Comparison of ENCODE assay signal across 1 cellular context in genomic region chr9:106467113-106467846, GRCh38.
TF ChIP-seq lines count a peak whose summit lies in the region.

No MANE protein-coding gene starts in this region.

TF ChIP-seq in WTC11, 78 proteins besides CTCF, POLR2A, EP300 and RAD21 (continued from another document):
- TF ChIP-seq, protein P1, sequence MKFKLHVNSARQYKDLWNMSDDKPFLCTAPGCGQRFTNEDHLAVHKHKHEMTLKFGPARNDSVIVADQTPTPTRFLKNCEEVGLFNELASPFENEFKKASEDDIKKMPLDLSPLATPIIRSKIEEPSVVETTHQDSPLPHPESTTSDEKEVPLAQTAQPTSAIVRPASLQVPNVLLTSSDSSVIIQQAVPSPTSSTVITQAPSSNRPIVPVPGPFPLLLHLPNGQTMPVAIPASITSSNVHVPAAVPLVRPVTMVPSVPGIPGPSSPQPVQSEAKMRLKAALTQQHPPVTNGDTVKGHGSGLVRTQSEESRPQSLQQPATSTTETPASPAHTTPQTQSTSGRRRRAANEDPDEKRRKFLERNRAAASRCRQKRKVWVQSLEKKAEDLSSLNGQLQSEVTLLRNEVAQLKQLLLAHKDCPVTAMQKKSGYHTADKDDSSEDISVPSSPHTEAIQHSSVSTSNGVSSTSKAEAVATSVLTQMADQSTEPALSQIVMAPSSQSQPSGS (CRISPR knock-in tag; IDR thresholded peaks at IDR 0.05; ENCODE audit: borderline replicate concordance, low read depth) = no peak
- no peak for TF ChIP-seq ZSCAN18 (CRISPR knock-in tag; IDR thresholded peaks at IDR 0.05)
TF ChIP-seq in WTC11: peak in this region for 4.
